In genomic region chr20:31572042-31572700, GRCh38 we compare ENCODE assay signal across 8 cellular contexts. TPM values are rescaled to one million over a fixed set of nuclear protein-coding genes. Genes with fewer than 3 reads are reported as not detected.
DNase-seq lines count a peak whose midpoint lies in the region; ATAC-seq and TF ChIP-seq lines count a peak whose summit lies in the region.

No MANE protein-coding gene starts in this region.

- H3K4me2 ChIP-seq in PC-3 (ENCODE audit: low read length) = peak overlapping the region; percentile 74

- H3K27ac ChIP-seq in PC-3 (ENCODE audit: low read length) (peak overlapping the region; percentile 83), ovary (peak overlapping the region; percentile 84 to 94)

- TF ChIP-seq EP300 in ovary (IDR thresholded peaks at IDR 0.05) = no peak

- H3K4me3 ChIP-seq in AG10803 (ENCODE audit: low read length) (peak overlapping the region; percentile 49), PC-3 (ENCODE audit: low read length) (peak overlapping the region; percentile 44), epithelial cell of proximal tubule (ENCODE audit: low read depth, low read length) (peak overlapping the region; percentile 62), ovary (peak overlapping the region; percentile 48)

- H3K9me3 ChIP-seq in PC-3 (ENCODE audit: low read length) = no peaks in the 10 kb centered on the region
- no peaks in the 10 kb centered on the region for H3K9me3 ChIP-seq in ovary

- BruUV-seq in PC-3 (replicated peaks; lab: Mats Ljungman, UMichigan) = TSS peak; percentile 75

- no peaks in the 10 kb centered on the region for H3F3A ChIP-seq in PC-3 (ENCODE audit: low read length, unreplicated experiment)

- in situ Hi-C loops in GM13976 (cut with MboI; ENCODE audit: low sequenced_read_pairs, unreplicated experiment) = no loop called here

- H3K9ac ChIP-seq in PC-3 (ENCODE audit: low read length) = peak overlapping the region; percentile 32

- H3K4me1 ChIP-seq in PC-3 (ENCODE audit: insufficient read depth, low read length) (peaks cover 34% of the 10 kb centered on the region), ovary (ENCODE audit: insufficient read depth) (peaks cover 3% of the 10 kb centered on the region)

- H3K27me3 ChIP-seq in PC-3 (ENCODE audit: low read length) = no peaks in the 10 kb centered on the region
- H3K27me3 ChIP-seq in ovary = no peaks in the 10 kb centered on the region

- POLR2A ChIA-PET in PC-3 (lab: Charles Lee; ENCODE audit: unreplicated experiment) = interaction anchor here (1.0 to 3.2 kb wide), 5 partner anchors 15 to 41 kb away, joined by 6 to 27 read pairs (median 11); partner anchors contain the start of gene ID1

- intact Hi-C loops in PC-3 (cut with micrococcal nuclease) = loop anchor here (1.0 kb wide), 1 partner anchor 36 kb away; no protein-coding TSS in a partner anchor
- intact Hi-C loops in ovary (cut with DNase I) = loop anchor here in 2 of 4 donors (2.0 to 5.0 kb wide), 2 partner anchors 33 to 35 kb away; partner anchors contain the start of gene ID1 (in 2 of the 2)

- ATAC-seq in GM21526 (IDR thresholded peaks at IDR 0.05; ENCODE audit: low FRiP score, unreplicated experiment) (peak; percentile 11), PC-3 (peak; percentile 26)

- CTCF ChIA-PET in PC-3 (lab: Charles Lee) = interaction anchor here (1.0 to 3.3 kb wide), 4 partner anchors 12 to 40 kb away, joined by 10 to 78 read pairs (median 16); partner anchors contain the start of gene ID1

- H4K20me1 ChIP-seq in PC-3 (ENCODE audit: low read length) = no peaks in the 10 kb centered on the region

- H3K9me2 ChIP-seq in PC-3 (replicated peaks; ENCODE audit: low read length) = no peaks in the 10 kb centered on the region

- no peak for DNase-seq in AG10803 (ENCODE audit: low read depth)
- no peak for DNase-seq in PC-3
- no peak for DNase-seq in epithelial cell of proximal tubule (ENCODE audit: low read depth)
- DNase-seq in ovary = no peak
- DNase-seq in GM13976 (ENCODE audit: low spot score) = no peak
- DNase-seq in NK-92 treated with Interleukin-12 subunit alpha and Interleukin-12 subunit beta, amount 100 ng/mL, for 24 hours (lab: John Stamatoyannopoulos, UW) = no peak
- no peak for DNase-seq in kidney tubule cell (ENCODE audit: low spot score)

- H2AFZ ChIP-seq in PC-3 (ENCODE audit: low read length) = peak overlapping the region; percentile 20; the same call in 1 of the 2 replicates

- 24 to 32% (median 31%) methylated on average over 17 of the region's 17 CpGs for WGBS in ovary, 3 donors

- no peaks in the 10 kb centered on the region for H3K79me2 ChIP-seq in PC-3 (ENCODE audit: low read length)

- TF ChIP-seq POLR2A in ovary (IDR thresholded peaks at IDR 0.05) = no peak

- TF ChIP-seq CTCF in AG10803 (conservative IDR thresholded peaks at IDR 0.05; ENCODE audit: low read length) (no peak), PC-3 (conservative IDR thresholded peaks at IDR 0.05; ENCODE audit: low read depth, low read length) (no peak), epithelial cell of proximal tubule (conservative IDR thresholded peaks at IDR 0.05; ENCODE audit: low read depth, low read length) (no peak), ovary (IDR thresholded peaks at IDR 0.05) (no peak), GM13976 (IDR thresholded peaks at IDR 0.05; ENCODE audit: borderline replicate concordance, control extremely low read depth, extremely low read depth, insufficient read depth, missing control alignments) (no peak)

- peaks cover 12% of the 10 kb centered on the region; the same call in 1 of the 2 replicates for H3K36me3 ChIP-seq in PC-3 (ENCODE audit: low read depth, low read length)
- no peaks in the 10 kb centered on the region for H3K36me3 ChIP-seq in ovary

RNA-seq across cellular contexts. Expression of gene ID1, which starts 32.9 kb away (rescaled TPM):
- total RNA-seq in PC-3 (2014; rRNA removed) = 774 and 872 TPM in 2 replicates
- total RNA-seq in epithelial cell of proximal tubule = 237 and 302 TPM in 2 replicates
- 100 to 1,000 TPM in 3 of 7 donors, 10 to 100 TPM in 4; 42.6 to 353 (median 64.2) TPM for total RNA-seq in ovary
- 10 to 100 TPM; 26.0 to 86.9 TPM for polyA plus RNA-seq in ovary

RNA-seq across cellular contexts. Expression of gene HM13, which starts 57.9 kb away (rescaled TPM):
- total RNA-seq in PC-3 (2014; rRNA removed) (99.5 and 125 TPM in 2 replicates), epithelial cell of proximal tubule (61.1 and 104 TPM in 2 replicates), ovary (100 to 1,000 TPM in 3 of 7 donors, 10 to 100 TPM in 4; 30.2 to 158 (median 97.3) TPM)
- 100 to 1,000 TPM in 1 of 2 donors, 10 to 100 TPM in 1; 72.6 to 129 TPM for polyA plus RNA-seq in ovary
